ENCODE assay signal across 1 cellular context in the genomic region with DNA sequence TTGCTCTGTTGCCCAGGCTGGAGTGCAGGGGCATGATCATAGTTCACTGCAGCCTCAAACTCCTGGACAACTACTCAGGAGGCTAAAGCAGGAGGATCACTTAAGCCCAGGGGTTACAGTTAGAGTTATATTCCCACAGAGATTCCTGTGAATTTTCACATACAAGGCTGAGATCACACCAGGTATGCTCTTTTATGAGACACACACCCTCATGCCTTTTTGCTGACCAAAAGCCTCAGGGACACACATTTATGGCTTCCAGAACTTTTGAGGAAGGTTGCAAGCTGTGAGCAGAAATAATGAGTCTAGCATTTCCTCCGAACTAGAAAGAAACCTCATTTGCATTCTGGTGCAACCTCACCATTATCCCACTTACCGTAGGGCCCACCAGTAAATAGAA.
TF ChIP-seq lines count a peak whose summit lies in the region.

No MANE protein-coding gene starts in this region.

TF ChIP-seq in GM23338, 12 proteins besides CTCF, POLR2A, EP300 and RAD21 (continued from another document):
- TF ChIP-seq, protein P1, sequence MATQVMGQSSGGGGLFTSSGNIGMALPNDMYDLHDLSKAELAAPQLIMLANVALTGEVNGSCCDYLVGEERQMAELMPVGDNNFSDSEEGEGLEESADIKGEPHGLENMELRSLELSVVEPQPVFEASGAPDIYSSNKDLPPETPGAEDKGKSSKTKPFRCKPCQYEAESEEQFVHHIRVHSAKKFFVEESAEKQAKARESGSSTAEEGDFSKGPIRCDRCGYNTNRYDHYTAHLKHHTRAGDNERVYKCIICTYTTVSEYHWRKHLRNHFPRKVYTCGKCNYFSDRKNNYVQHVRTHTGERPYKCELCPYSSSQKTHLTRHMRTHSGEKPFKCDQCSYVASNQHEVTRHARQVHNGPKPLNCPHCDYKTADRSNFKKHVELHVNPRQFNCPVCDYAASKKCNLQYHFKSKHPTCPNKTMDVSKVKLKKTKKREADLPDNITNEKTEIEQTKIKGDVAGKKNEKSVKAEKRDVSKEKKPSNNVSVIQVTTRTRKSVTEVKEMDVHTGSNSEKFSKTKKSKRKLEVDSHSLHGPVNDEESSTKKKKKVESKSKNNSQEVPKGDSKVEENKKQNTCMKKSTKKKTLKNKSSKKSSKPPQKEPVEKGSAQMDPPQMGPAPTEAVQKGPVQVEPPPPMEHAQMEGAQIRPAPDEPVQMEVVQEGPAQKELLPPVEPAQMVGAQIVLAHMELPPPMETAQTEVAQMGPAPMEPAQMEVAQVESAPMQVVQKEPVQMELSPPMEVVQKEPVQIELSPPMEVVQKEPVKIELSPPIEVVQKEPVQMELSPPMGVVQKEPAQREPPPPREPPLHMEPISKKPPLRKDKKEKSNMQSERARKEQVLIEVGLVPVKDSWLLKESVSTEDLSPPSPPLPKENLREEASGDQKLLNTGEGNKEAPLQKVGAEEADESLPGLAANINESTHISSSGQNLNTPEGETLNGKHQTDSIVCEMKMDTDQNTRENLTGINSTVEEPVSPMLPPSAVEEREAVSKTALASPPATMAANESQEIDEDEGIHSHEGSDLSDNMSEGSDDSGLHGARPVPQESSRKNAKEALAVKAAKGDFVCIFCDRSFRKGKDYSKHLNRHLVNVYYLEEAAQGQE (IDR thresholded peaks at IDR 0.05; ENCODE audit: unreplicated experiment) = no peak
- TF ChIP-seq NANOG (IDR thresholded peaks at IDR 0.05; ENCODE audit: borderline replicate concordance) = no peak
- TF ChIP-seq STAT1 (IDR thresholded peaks at IDR 0.05; ENCODE audit: unreplicated experiment) = no peak
- TF ChIP-seq CREB1 (CRISPR knock-in tag; IDR thresholded peaks at IDR 0.05; ENCODE audit: low read depth) = no peak
